Comparison of ENCODE assay signal across 16 cellular contexts in the genomic region with DNA sequence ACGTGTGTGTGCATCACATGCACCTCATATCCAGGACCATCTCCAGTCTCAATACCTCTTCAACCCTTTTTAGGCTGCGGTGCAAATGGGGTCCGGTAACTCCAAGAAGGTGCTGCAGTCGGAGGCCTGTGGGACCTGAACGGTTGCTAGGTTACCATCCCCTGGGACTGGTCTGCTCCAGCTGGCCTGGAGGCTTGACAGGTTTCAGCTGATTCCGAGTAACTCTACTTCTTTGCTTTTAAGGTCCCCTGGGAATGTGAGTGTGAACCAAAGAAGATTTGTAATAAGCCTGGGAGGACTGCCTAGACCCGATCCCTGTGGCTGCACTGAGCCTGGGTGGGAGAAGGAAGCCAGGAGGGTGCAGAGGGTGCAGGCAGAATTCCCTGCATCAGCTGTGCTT.
DNase-seq lines count a peak whose midpoint lies in the region; ATAC-seq lines count a peak whose summit lies in the region.
"Had no signal": no experiment of that assay in that cellular context is flagged by ENCODE, and none has a peak within 500 bp of the region (broad histone marks: within the 10 kb centered on the region; RNA-seq: fewer than 3 reads in every experiment).

No MANE protein-coding gene starts in this region.

- no peaks in the 10 kb centered on the region for H3K4me1 ChIP-seq in right cardiac atrium (ENCODE audit: control insufficient read depth, insufficient read depth, low read length)
- H3K4me1 ChIP-seq: suprapubic skin had no signal

- H3K4me3 Mint-ChIP-seq in activated CD4-positive, alpha-beta memory T cell treated with anti-CD3 and anti-CD28 coated beads, Interleukin-2, amount 10 ng/mL, durations not matched to agents 7 days and 5 days, result no peak overlapping the region

- ATAC-seq in Right ventricle myocardium superior (ENCODE audit: poor library complexity) (peak; percentile 25), right cardiac atrium (no peak), GM21367 (IDR thresholded peaks at IDR 0.05; ENCODE audit: unreplicated experiment) (no peak)
- ATAC-seq: PC-3 had no signal

- no peak overlapping the region for H3K27ac ChIP-seq in right cardiac atrium (ENCODE audit: low read length)
- H3K27ac ChIP-seq: suprapubic skin had no signal

- DNase-seq in Right ventricle myocardium superior, result no peak
- no peak for DNase-seq in right cardiac atrium
- DNase-seq in LHCN-M2 (ENCODE audit: low read depth), result peak; percentile 5
- peak; percentile 54 for DNase-seq in NCI-H82 treated with DMSO at 0.1 percent for 48 hours (lab: John Stamatoyannopoulos, UW; ENCODE audit: unreplicated experiment)
- DNase-seq in retina, result peak; percentile 40
- no peak for DNase-seq in activated CD4-positive, alpha-beta memory T cell treated with anti-CD3 and anti-CD28 coated beads, Interleukin-2, amount 10 ng/mL, durations not matched to agents 7 days and 5 days
- no peak for DNase-seq in UCSD-AML1 (lab: John Stamatoyannopoulos, UW; ENCODE audit: unreplicated experiment)
- DNase-seq: activated gamma-delta T cell; AML-193; anterior cingulate cortex; Kasumi-1; mesendoderm; PC-3; stimulated activated CD4-positive, alpha-beta T cell treated with anti-CD3 and anti-CD28 coated beads, Interleukin-1b, Interleukin-23, amount 100 ng/mL, for 48 hours had no signal

- POLR2A ChIA-PET in activated CD4-positive, alpha-beta memory T cell treated with anti-CD3 and anti-CD28 coated beads, Interleukin-2, amount 10 ng/mL, durations not matched to agents 7 days and 5 days (lab: Charles Lee), result no interaction called here

- 51% methylated on average over 7 of the region's 7 CpGs for WGBS in right cardiac atrium

- H3K27me3 Mint-ChIP-seq in activated CD4-positive, alpha-beta memory T cell treated with anti-CD3 and anti-CD28 coated beads, Interleukin-2, amount 10 ng/mL, durations not matched to agents 7 days and 5 days, result no peaks in the 10 kb centered on the region

- CTCF ChIA-PET in activated CD4-positive, alpha-beta memory T cell treated with anti-CD3 and anti-CD28 coated beads, Interleukin-2, amount 10 ng/mL, durations not matched to agents 7 days and 5 days (lab: Charles Lee), result no interaction called here

- no peaks in the 10 kb centered on the region for H3K36me3 Mint-ChIP-seq in activated CD4-positive, alpha-beta memory T cell treated with anti-CD3 and anti-CD28 coated beads, Interleukin-2, amount 10 ng/mL, durations not matched to agents 7 days and 5 days (ENCODE audit: low read depth)

- H3K27ac Mint-ChIP-seq in activated CD4-positive, alpha-beta memory T cell treated with anti-CD3 and anti-CD28 coated beads, Interleukin-2, amount 10 ng/mL, durations not matched to agents 7 days and 5 days, result no peak overlapping the region

- no peaks in the 10 kb centered on the region for H3K9me3 ChIP-seq in right cardiac atrium (ENCODE audit: control insufficient read depth, low read length)
- H3K9me3 ChIP-seq: suprapubic skin had no signal

- intact Hi-C loops in Right ventricle myocardium superior (cut with DNase I), result no loop called here
- intact Hi-C loops in right cardiac atrium (cut with DNase I), result no loop called here

- H3K4me3 ChIP-seq in right cardiac atrium (ENCODE audit: low read length), result no peak overlapping the region
- H3K4me3 ChIP-seq: suprapubic skin had no signal

- no peaks in the 10 kb centered on the region for H3K27me3 ChIP-seq in right cardiac atrium (ENCODE audit: control insufficient read depth, insufficient read depth)
- H3K27me3 ChIP-seq: suprapubic skin had no signal

- no peaks in the 10 kb centered on the region for H3K9me3 Mint-ChIP-seq in activated CD4-positive, alpha-beta memory T cell treated with anti-CD3 and anti-CD28 coated beads, Interleukin-2, amount 10 ng/mL, durations not matched to agents 7 days and 5 days

- H3K4me1 Mint-ChIP-seq in activated CD4-positive, alpha-beta memory T cell treated with anti-CD3 and anti-CD28 coated beads, Interleukin-2, amount 10 ng/mL, durations not matched to agents 7 days and 5 days, result no peaks in the 10 kb centered on the region

Comparison
In these comparisons a context has a peak if more than half of its experiments do, and no peak if none do; other contexts are left out.
1. DNase-seq: peak in LHCN-M2 (single experiment), NCI-H82 treated with DMSO at 0.1 percent for 48 hours (single experiment) and retina (single experiment); none in Right ventricle myocardium superior (single experiment), right cardiac atrium (0 of 3), activated CD4-positive, alpha-beta memory T cell treated with anti-CD3 and anti-CD28 coated beads, Interleukin-2, amount 10 ng/mL, durations not matched to agents 7 days and 5 days (single experiment) and UCSD-AML1 (single experiment).